ENCODE assay signal across 18 cellular contexts in genomic region chr13:111978536-111978935, GRCh38.
DNase-seq lines count a peak whose midpoint lies in the region; ATAC-seq, FAIRE-seq and TF ChIP-seq lines count a peak whose summit lies in the region.
"Had no signal": no experiment of that assay in that cellular context is flagged by ENCODE, and none has a peak within 500 bp of the region (broad histone marks: within the 10 kb centered on the region; RNA-seq: fewer than 3 reads in every experiment).

No MANE protein-coding gene starts in this region.

- peak overlapping the region; percentile 37 for H3K27ac Mint-ChIP-seq in neural progenitor cell
- H3K27ac Mint-ChIP-seq: CD4-positive, alpha-beta memory T cell had no signal

- H4K20me1 ChIP-seq in neural progenitor cell (ENCODE audit: low read depth) = no peaks in the 10 kb centered on the region

- DNase-seq in globus pallidus (ENCODE audit: low spot score) = peak; percentile 58
- DNase-seq in neural progenitor cell (ENCODE audit: low spot score) = no peak
- DNase-seq in putamen (ENCODE audit: low spot score) = peak; percentile 41
- no peak for DNase-seq in RCC 7860 (ENCODE audit: low spot score)
- DNase-seq: Calu3; CD4-positive, alpha-beta memory T cell; COR-L47; DMS53; DMS79 treated with DMSO at 0.1 percent for 48 hours; GM23248; H7; HCEC 1CT had no signal

- H3K4me2 ChIP-seq in neural progenitor cell = no peak overlapping the region

- H2AFZ ChIP-seq in neural progenitor cell (replicated peaks) = no peak overlapping the region
- H2AFZ ChIP-seq: GM23248 had no signal

- no peak overlapping the region for H3K27ac ChIP-seq in neural progenitor cell
- H3K27ac ChIP-seq: GM23248 had no signal

- no peaks in the 10 kb centered on the region for H3K27me3 ChIP-seq in neural progenitor cell

- no peak overlapping the region for H3K4me3 ChIP-seq in neural progenitor cell
- H3K4me3 ChIP-seq: GM12878, GM23248 had no signal

- peaks cover 9% of the 10 kb centered on the region for H3K4me1 ChIP-seq in neural progenitor cell

- no peak for ATAC-seq in GM21737 (IDR thresholded peaks at IDR 0.05; ENCODE audit: unreplicated experiment)
- ATAC-seq in GM21825 (IDR thresholded peaks at IDR 0.05; ENCODE audit: unreplicated experiment) = no peak
- ATAC-seq: GM12878 had no signal

- no peak for FAIRE-seq in RCC 7860 (lab: Jason Lieb, UNC)
- FAIRE-seq: G401.6, GM12878, GM19239, H1 had no signal

- TF ChIP-seq CTCF in neural progenitor cell (IDR thresholded peaks at IDR 0.05) = no peak

- H3K9me3 ChIP-seq in neural progenitor cell (ENCODE audit: low read depth) = no peaks in the 10 kb centered on the region

- no peak overlapping the region for H3K9ac ChIP-seq in neural progenitor cell
- H3K9ac ChIP-seq: GM23248 had no signal

- H3K79me2 ChIP-seq in neural progenitor cell (ENCODE audit: low read depth) = no peaks in the 10 kb centered on the region

- peaks cover 34% of the 10 kb centered on the region for H3K4me1 Mint-ChIP-seq in neural progenitor cell

- H3K27me3 Mint-ChIP-seq in neural progenitor cell (ENCODE audit: insufficient read depth, low read depth) = peaks cover 27% of the 10 kb centered on the region

- H3K9me3 Mint-ChIP-seq in neural progenitor cell = peaks cover 12% of the 10 kb centered on the region

- H3K36me3 ChIP-seq in neural progenitor cell = no peaks in the 10 kb centered on the region

- H3K4me3 Mint-ChIP-seq in neural progenitor cell = peak overlapping the region; percentile 54
- H3K4me3 Mint-ChIP-seq: CD4-positive, alpha-beta memory T cell had no signal

- peaks cover 4% of the 10 kb centered on the region for H3K36me3 Mint-ChIP-seq in neural progenitor cell
- H3K36me3 Mint-ChIP-seq: CD4-positive, alpha-beta memory T cell had no signal

- H3F3A ChIP-seq in neural progenitor cell (ENCODE audit: low read depth) = peaks cover 18% of the 10 kb centered on the region

Comparison
In these comparisons a context has a peak if more than half of its experiments do, and no peak if none do; other contexts are left out.
1. DNase-seq: peak in globus pallidus (single experiment) and putamen (single experiment); none in neural progenitor cell (single experiment) and RCC 7860 (single experiment).